Comparison of ENCODE assay signal across 12 cellular contexts in the genomic region with DNA sequence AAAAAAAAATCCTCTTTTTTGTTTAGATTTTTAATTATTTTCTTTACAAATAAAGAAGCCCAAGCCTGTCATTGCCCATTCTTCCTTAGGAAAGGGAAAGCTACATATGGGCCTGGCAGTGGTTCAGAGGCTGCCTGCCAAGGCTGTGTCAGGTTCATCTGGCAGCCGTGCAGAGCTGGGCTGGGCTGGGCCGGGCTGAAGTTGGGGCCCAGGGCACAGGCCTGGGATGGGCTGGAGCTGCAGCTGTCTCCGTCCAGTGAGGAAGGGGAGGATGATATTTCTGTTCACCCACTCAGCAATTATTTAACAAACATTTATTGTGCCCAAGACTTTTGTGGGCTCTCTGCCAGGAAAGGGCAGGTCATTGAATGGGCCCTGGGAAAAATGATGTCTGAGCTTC. TPM values are rescaled to one million over a fixed set of nuclear protein-coding genes. Genes with fewer than 3 reads are reported as not detected.
DNase-seq lines count a peak whose midpoint lies in the region; ATAC-seq and TF ChIP-seq lines count a peak whose summit lies in the region.
"Had no signal": no experiment of that assay in that cellular context is flagged by ENCODE, and none has a peak within 500 bp of the region (broad histone marks: within the 10 kb centered on the region; RNA-seq: fewer than 3 reads in every experiment).

No MANE protein-coding gene starts in this region.

- TF ChIP-seq CTCF in testis (IDR thresholded peaks at IDR 0.05), result no peak

- no peak overlapping the region for H3K27ac ChIP-seq in testis
- H3K27ac ChIP-seq: cardiac muscle cell had no signal

- no peaks in the 10 kb centered on the region for H3K9me3 ChIP-seq in testis

- no peaks in the 10 kb centered on the region for H3K36me3 ChIP-seq in testis (ENCODE audit: low read depth, missing control alignments)
- H3K36me3 ChIP-seq: cardiac muscle cell had no signal

- H3K4me3 ChIP-seq in testis, result no peak overlapping the region
- H3K4me3 ChIP-seq: cardiac muscle cell had no signal

- TF ChIP-seq POLR2A in testis (IDR thresholded peaks at IDR 0.05), result no peak

- no peaks in the 10 kb centered on the region for H3K4me1 ChIP-seq in testis

- 36 to 43% methylated on average over 3 of the region's 3 CpGs for WGBS in testis, 2 donors

- intact Hi-C loops in testis (cut with DNase I; ENCODE audit: low total_unique reads), result no loop called here

- ATAC-seq in GM21447 (IDR thresholded peaks at IDR 0.05; ENCODE audit: unreplicated experiment), result no peak
- ATAC-seq: T-helper 17 cell had no signal

- no peaks in the 10 kb centered on the region for H3K27me3 ChIP-seq in testis

- DNase-seq in NCI-H2029 (lab: John Stamatoyannopoulos, UW) (peak; percentile 54), cerebellar cortex (ENCODE audit: low spot score) (peak; percentile 89), iris pigment epithelial cell (ENCODE audit: low read depth) (peak; percentile 48), testis (peak; percentile 83), GDM1 (lab: John Stamatoyannopoulos, UW) (no peak), foreskin melanocyte (no peak)
- DNase-seq: HFFc6; NCI-H510A treated with DMSO at 0.1 percent for 48 hours; stimulated activated naive CD4-positive, alpha-beta T cell; T-helper 17 cell had no signal

RNA-seq across cellular contexts. Expression of a gene that starts 4.6 kb away (rescaled TPM):
- total RNA-seq in testis, result 10 to 100 TPM; 14.7 to 15.4 TPM
- 8.1 TPM for polyA plus RNA-seq in testis (ENCODE audit: insufficient read depth, low read depth, low replicate concordance)

RNA-seq across cellular contexts. Expression of a gene that starts 11.4 kb away (rescaled TPM):
- total RNA-seq in testis, result 10 to 100 TPM; 42.7 to 58.2 TPM
- polyA plus RNA-seq in testis (ENCODE audit: insufficient read depth, low read depth, low replicate concordance), result 73.9 TPM

Comparison
In these comparisons a context has a peak if more than half of its experiments do, and no peak if none do; other contexts are left out.
1. DNase-seq: peak in NCI-H2029 (single experiment), cerebellar cortex (single experiment), iris pigment epithelial cell (single experiment) and testis (single experiment); none in GDM1 (single experiment) and foreskin melanocyte (single experiment).